Comparison of ENCODE assay signal across 8 cellular contexts in genomic region chr3:9916346-9916733, GRCh38. TPM values are rescaled to one million over a fixed set of nuclear protein-coding genes. Genes with fewer than 3 reads are reported as not detected.
DNase-seq lines count a peak whose midpoint lies in the region; ATAC-seq, FAIRE-seq and TF ChIP-seq lines count a peak whose summit lies in the region.

No MANE protein-coding gene starts in this region.

- CTCF ChIA-PET in RWPE1 (lab: Yijun Ruan, JAX) = interaction anchor here (0.8 kb wide), 1 partner anchor 30 kb away, joined by 5 read pairs; no protein-coding TSS in a partner anchor

- TF ChIP-seq POLR2A in esophagus squamous epithelium (IDR thresholded peaks at IDR 0.05) (no peak), prostate gland (IDR thresholded peaks at IDR 0.05) (no peak)

- no peak for ATAC-seq in HG02763 (IDR thresholded peaks at IDR 0.05; ENCODE audit: unreplicated experiment)

- no peak for FAIRE-seq in HTR-8/SVneo (lab: Jason Lieb, UNC)

- H3K27ac ChIP-seq in RWPE1 (peak overlapping the region; percentile 91), esophagus squamous epithelium (peak overlapping the region; percentile 86 to 97 (median 94)), prostate gland (peak overlapping the region; percentile 92 to 94)

- H3K27me3 ChIP-seq in esophagus squamous epithelium = no peaks in the 10 kb centered on the region
- no peaks in the 10 kb centered on the region for H3K27me3 ChIP-seq in prostate gland (replicated peaks; ENCODE audit: insufficient read depth)

- H3K4me3 ChIP-seq in esophagus squamous epithelium (peak overlapping the region; percentile 50 to 79 (median 61)), prostate gland (peak overlapping the region; percentile 46 to 51)

- intact Hi-C loops in esophagus squamous epithelium (cut with DNase I) (no loop called here), prostate gland (cut with DNase I) (loop anchor here (1.0 to 10.0 kb wide), 3 partner anchors 53 to 182 kb away; partner anchors contain the start of gene BRPF1)

- DNase-seq in DMS 273 treated with DMSO at 0.1 percent for 48 hours (lab: John Stamatoyannopoulos, UW) (peak; percentile 71), RWPE1 (ENCODE audit: low spot score) (no peak), esophagus squamous epithelium (lab: John Stamatoyannopoulos, UW) (no peak), prostate gland (ENCODE audit: low spot score) (no peak), HTR-8/SVneo (ENCODE audit: insufficient read length, low spot score) (no peak), medulla oblongata (ENCODE audit: extremely low spot score) (no peak)
- DNase-seq in stimulated activated CD4-positive, alpha-beta T cell treated with anti-CD3 and anti-CD28 coated beads, Interleukin-4, amount 100 ng/mL, for 1 hour = no peak

- TF ChIP-seq CTCF in RWPE1 (conservative IDR thresholded peaks at IDR 0.05; ENCODE audit: low read depth) = no peak
- no peak for TF ChIP-seq CTCF in esophagus squamous epithelium (IDR thresholded peaks at IDR 0.05)
- no peak for TF ChIP-seq CTCF in prostate gland (IDR thresholded peaks at IDR 0.05)

- H3K4me1 ChIP-seq in esophagus squamous epithelium = peaks cover 42 to 72% (median 47%) of the 10 kb centered on the region in 3 donors
- H3K4me1 ChIP-seq in prostate gland (replicated peaks) = peaks cover 12% of the 10 kb centered on the region

- whole genome bisulfite sequencing in esophagus squamous epithelium, 2 donors = 39 to 53% methylated on average over 6 to 7 of the region's 7 CpGs
- WGBS in prostate gland = 47% methylated on average over 7 of the region's 7 CpGs

- POLR2A ChIA-PET in RWPE1 (lab: Yijun Ruan, JAX; ENCODE audit: low non-redundant PET) = interaction anchor here (0.7 to 1.0 kb wide), 2 partner anchors 14 to 360 kb away, joined by 3 read pairs; partner anchors contain the start of gene IL17RE

- H3K9me3 ChIP-seq in esophagus squamous epithelium (no peaks in the 10 kb centered on the region), prostate gland (no peaks in the 10 kb centered on the region)

- H3K36me3 ChIP-seq in esophagus squamous epithelium = peaks cover 0 to 36% (median 0%) of the 10 kb centered on the region in 3 donors
- H3K36me3 ChIP-seq in prostate gland = no peaks in the 10 kb centered on the region

RNA-seq across cellular contexts. Expression of gene IL17RC, which starts 0.6 kb away (rescaled TPM):
- total RNA-seq in esophagus squamous epithelium = 10 to 100 TPM; 30.6 to 48.7 (median 37.4) TPM
- 100 to 1,000 TPM in 1 of 2 donors, 10 to 100 TPM in 1; 80.7 to 152 TPM for total RNA-seq in prostate gland

RNA-seq across cellular contexts. Expression of gene IL17RE, which starts 13.7 kb away (rescaled TPM):
- total RNA-seq in esophagus squamous epithelium (10 to 100 TPM in 3 of 4 donors, 1 to 10 TPM in 1; 7.5 to 15.3 (median 12.1) TPM), prostate gland (10 to 100 TPM; 10.1 to 28.2 TPM)

RNA-seq across cellular contexts. Expression of gene CRELD1, which starts 17.3 kb away (rescaled TPM):
- total RNA-seq in esophagus squamous epithelium (10 to 100 TPM; 10.8 to 17.0 (median 13.8) TPM), prostate gland (10 to 100 TPM; 46.9 to 64.9 TPM)

RNA-seq across cellular contexts. Expression of gene JAGN1, which starts 25.9 kb away (rescaled TPM):
- 10 to 100 TPM; 24.7 to 40.8 (median 33.3) TPM for total RNA-seq in esophagus squamous epithelium
- 10 to 100 TPM; 37.0 to 61.5 TPM for total RNA-seq in prostate gland

RNA-seq across cellular contexts. Expression of gene PRRT3, which starts 35.9 kb away (rescaled TPM):
- total RNA-seq in esophagus squamous epithelium (1 to 10 TPM in 2 of 4 donors, under 1 TPM in 2; 0.72 to 1.9 (median 1.0) TPM), prostate gland (10 to 100 TPM in 1 of 2 donors, 1 to 10 TPM in 1; 8.9 to 10.1 TPM)
